18 cellular contexts compared by ENCODE assay signal in the genomic region with DNA sequence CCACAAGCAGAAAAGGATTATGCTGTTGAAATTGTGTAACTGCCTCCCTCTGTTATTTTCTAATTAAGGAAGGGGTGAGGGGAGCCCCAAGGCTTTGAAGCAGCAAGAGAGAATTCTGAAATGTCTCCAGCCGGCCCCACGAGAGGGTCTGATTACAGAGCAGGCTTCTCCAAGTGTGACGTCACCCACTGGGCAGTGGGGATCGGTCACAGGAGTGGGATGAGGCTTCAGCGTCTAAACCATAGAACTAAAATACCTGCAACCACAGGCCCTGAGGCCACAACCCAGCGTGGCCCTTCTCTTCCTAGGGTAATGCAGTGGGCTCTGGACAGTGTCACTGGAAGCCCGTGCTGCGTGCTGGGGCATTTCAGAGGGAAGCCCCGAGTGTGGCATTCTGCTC. TPM values are rescaled to one million over a fixed set of nuclear protein-coding genes. Genes with fewer than 3 reads are reported as not detected.
A peak's percentile ranks its signal among the peaks of the same experiment; 100 is the strongest.
DNase-seq lines count a peak whose midpoint lies in the region; ATAC-seq and TF ChIP-seq lines count a peak whose summit lies in the region.
"Had no signal": no experiment of that assay in that cellular context is flagged by ENCODE, and none has a peak within 500 bp of the region (broad histone marks: within the 10 kb centered on the region; RNA-seq: fewer than 3 reads in every experiment).

No MANE protein-coding gene starts in this region.

- no peaks in the 10 kb centered on the region for H3K36me3 Mint-ChIP-seq in type B pancreatic cell
- no peaks in the 10 kb centered on the region for H3K36me3 Mint-ChIP-seq in activated T-cell treated with anti-CD3 and anti-CD28 coated beads, Interleukin-2, amount 50 U/mL, for 72 hours (ENCODE audit: insufficient read depth in 2 of 2)

- H3K4me3 Mint-ChIP-seq in type B pancreatic cell, result peak overlapping the region; percentile 32
- no peak overlapping the region for H3K4me3 Mint-ChIP-seq in activated T-cell treated with anti-CD3 and anti-CD28 coated beads, Interleukin-2, amount 50 U/mL, for 72 hours
- H3K4me3 Mint-ChIP-seq: activated T-helper 17 cell treated with anti-CD3 and anti-CD28 coated beads, Interleukin-2, amount 50 U/mL, for 72 hours; effector memory CD8-positive, alpha-beta T cell; stimulated activated naive CD8-positive, alpha-beta T cell treated with anti-CD3 and anti-CD28 coated beads, Interleukin-15, Interleukin-2, amounts not matched to agents 100 ng/mL and 50 ng/mL, for 24 hours had no signal

- no peaks in the 10 kb centered on the region for H3K9me2 ChIP-seq in SK-N-SH

- peaks cover 37% of the 10 kb centered on the region for H3F3A ChIP-seq in SK-N-SH (replicated peaks; ENCODE audit: insufficient read depth)

- ATAC-seq in SK-N-SH treated with all-trans-retinoic acid at 6 μM for 48 hours, result no peak; the same call in 2 of the 3 replicates
- ATAC-seq in activated T-cell treated with anti-CD3 and anti-CD28 coated beads, Interleukin-2, amount 50 U/mL, for 72 hours (replicated peaks in 1 of 2), result no peak
- ATAC-seq: A549; activated T-helper 17 cell treated with anti-CD3 and anti-CD28 coated beads, Interleukin-2, amount 50 U/mL, for 72 hours; body of pancreas; effector memory CD8-positive, alpha-beta T cell had no signal

- peaks cover 38% of the 10 kb centered on the region for H3K4me1 Mint-ChIP-seq in type B pancreatic cell (ENCODE audit: unreplicated experiment)
- H3K4me1 Mint-ChIP-seq in activated T-cell treated with anti-CD3 and anti-CD28 coated beads, Interleukin-2, amount 50 U/mL, for 72 hours (ENCODE audit: low read depth), result peaks cover 5% of the 10 kb centered on the region

- peak overlapping the region; percentile 58; the same call in 1 of the 2 replicates for H3K4me2 ChIP-seq in SK-N-SH
- H3K4me2 ChIP-seq: A549 had no signal

- peaks cover 7 to 41% of the 10 kb centered on the region in 2 experiments for H3K4me1 ChIP-seq in SK-N-SH (ENCODE audit: control insufficient read depth in 1 of 2, insufficient read depth in 2 of 2, low read depth in 1 of 2, low read length in 1 of 2)
- H3K4me1 ChIP-seq: body of pancreas had no signal

- no peaks in the 10 kb centered on the region for H3K9me3 ChIP-seq in SK-N-SH
- H3K9me3 ChIP-seq: A549, body of pancreas had no signal

- H3K79me2 ChIP-seq in SK-N-SH (ENCODE audit: insufficient read depth), result no peaks in the 10 kb centered on the region

- no peaks in the 10 kb centered on the region for H3K36me3 ChIP-seq in SK-N-SH (replicated peaks in 1 of 2; ENCODE audit: control insufficient read depth in 1 of 2, insufficient read depth in 2 of 2, low read length in 1 of 2)

- H3K27ac ChIP-seq in SK-N-SH (ENCODE audit: low read depth in 2 of 2, low read length in 1 of 2), result peak overlapping the region in 1 of 2 experiments; percentile 88; a peak in 2 of 4 replicates
- H3K27ac ChIP-seq: body of pancreas had no signal

- no peak for TF ChIP-seq EP300 in SK-N-SH (IDR thresholded peaks at IDR 0.05; ENCODE audit: borderline replicate concordance in 1 of 2, low read depth in 1 of 2, low read length in 1 of 2)

- H3K4me3 ChIP-seq in SK-N-SH (ENCODE audit: low read depth in 2 of 2, low read length in 1 of 2), result no peak overlapping the region
- H3K4me3 ChIP-seq: A549, body of pancreas had no signal

- no peak for TF ChIP-seq CTCF in SK-N-SH (IDR thresholded peaks at IDR 0.05)
- no peak for TF ChIP-seq CTCF in type B pancreatic cell (conservative IDR thresholded peaks at IDR 0.05)

- CTCF ChIA-PET in SK-N-SH (lab: Yijun Ruan, JAX), result interaction anchor here (1.3 kb wide), 1 partner anchor 98 kb away, joined by 4 read pairs; a partner anchor contains a TSS

- POLR2A ChIA-PET in SK-N-SH (lab: Yijun Ruan, JAX), result no interaction called here

- no peaks in the 10 kb centered on the region for H3K9me3 Mint-ChIP-seq in type B pancreatic cell
- no peaks in the 10 kb centered on the region for H3K9me3 Mint-ChIP-seq in activated T-cell treated with anti-CD3 and anti-CD28 coated beads, Interleukin-2, amount 50 U/mL, for 72 hours
- H3K9me3 Mint-ChIP-seq: activated T-helper 17 cell treated with anti-CD3 and anti-CD28 coated beads, Interleukin-2, amount 50 U/mL, for 72 hours; effector memory CD8-positive, alpha-beta T cell; stimulated activated naive CD8-positive, alpha-beta T cell treated with anti-CD3 and anti-CD28 coated beads, Interleukin-15, Interleukin-2, amounts not matched to agents 100 ng/mL and 50 ng/mL, for 24 hours had no signal

- peak overlapping the region; percentile 40 for H3K27ac Mint-ChIP-seq in type B pancreatic cell
- no peak overlapping the region for H3K27ac Mint-ChIP-seq in activated T-cell treated with anti-CD3 and anti-CD28 coated beads, Interleukin-2, amount 50 U/mL, for 72 hours
- H3K27ac Mint-ChIP-seq: activated T-helper 17 cell treated with anti-CD3 and anti-CD28 coated beads, Interleukin-2, amount 50 U/mL, for 72 hours; effector memory CD8-positive, alpha-beta T cell; stimulated activated naive CD8-positive, alpha-beta T cell treated with anti-CD3 and anti-CD28 coated beads, Interleukin-15, Interleukin-2, amounts not matched to agents 100 ng/mL and 50 ng/mL, for 24 hours had no signal

- no peak for TF ChIP-seq RAD21 in SK-N-SH (IDR thresholded peaks at IDR 0.05; ENCODE audit: low read length)

- DNase-seq in SK-N-SH (no peak), astrocyte of the hippocampus (ENCODE audit: low read depth, low spot score) (peak; percentile 81), islet precursor cell (peak; percentile 60), type B pancreatic cell (ENCODE audit: extremely low spot score, unreplicated experiment) (no peak), HPDE6-E6E7 (ENCODE audit: extremely low spot score) (no peak), RPMI8226 (no peak)
- DNase-seq in activated T-cell treated with anti-CD3 and anti-CD28 coated beads, Interleukin-2, amount 50 U/mL, for 72 hours, result no peak
- DNase-seq: activated CD4-positive, alpha-beta T cell treated with anti-CD3 and anti-CD28 coated beads, Interleukin-2, amount 50 U/mL, for 4 hours; body of pancreas; COR-L47; effector memory CD8-positive, alpha-beta T cell; KG1; NCI-H1436 treated with DMSO at 0.1 percent for 48 hours; NCI-H526 treated with DMSO at 0.1 percent for 48 hours had no signal

- H3K27me3 Mint-ChIP-seq in type B pancreatic cell, result peaks cover 50% of the 10 kb centered on the region
- peaks cover 18% of the 10 kb centered on the region for H3K27me3 Mint-ChIP-seq in activated T-cell treated with anti-CD3 and anti-CD28 coated beads, Interleukin-2, amount 50 U/mL, for 72 hours (ENCODE audit: low read depth)

- no peaks in the 10 kb centered on the region for H4K20me1 ChIP-seq in SK-N-SH (ENCODE audit: insufficient read depth)

- no peaks in the 10 kb centered on the region for H3K27me3 ChIP-seq in SK-N-SH (ENCODE audit: insufficient read depth)
- H3K27me3 ChIP-seq: body of pancreas had no signal

- 81% methylated on average over 9 of the region's 9 CpGs for WGBS in SK-N-SH (ENCODE audit: low lambda C conversion rate)

- H3K9ac ChIP-seq in SK-N-SH, result no peak overlapping the region

- no peak overlapping the region for H2AFZ ChIP-seq in SK-N-SH (ENCODE audit: low read depth)

TF ChIP-seq in SK-N-SH, 30 proteins besides CTCF, POLR2A, EP300 and RAD21:
- TF ChIP-seq ELF1 (IDR thresholded peaks at IDR 0.05), result no peak
- no peak for TF ChIP-seq SIN3A (IDR thresholded peaks at IDR 0.05; ENCODE audit: borderline replicate concordance, low read depth, low read length)
- TF ChIP-seq FOSL2 (IDR thresholded peaks at IDR 0.05; ENCODE audit: borderline replicate concordance, low read depth), result no peak
- no peak for TF ChIP-seq NRF1 (IDR thresholded peaks at IDR 0.05; ENCODE audit: low read depth, low read length)
- TF ChIP-seq, protein P1, sequence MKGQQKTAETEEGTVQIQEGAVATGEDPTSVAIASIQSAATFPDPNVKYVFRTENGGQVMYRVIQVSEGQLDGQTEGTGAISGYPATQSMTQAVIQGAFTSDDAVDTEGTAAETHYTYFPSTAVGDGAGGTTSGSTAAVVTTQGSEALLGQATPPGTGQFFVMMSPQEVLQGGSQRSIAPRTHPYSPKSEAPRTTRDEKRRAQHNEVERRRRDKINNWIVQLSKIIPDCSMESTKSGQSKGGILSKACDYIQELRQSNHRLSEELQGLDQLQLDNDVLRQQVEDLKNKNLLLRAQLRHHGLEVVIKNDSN (IDR thresholded peaks at IDR 0.05; ENCODE audit: borderline replicate concordance, low read depth), result no peak

TF ChIP-seq in SK-N-SH treated with all-trans-retinoic acid at 6 μM for 48 hours, 23 proteins besides CTCF, POLR2A, EP300 and RAD21 (continues in another document):
- TF ChIP-seq RARB (CRISPR knock-in tag; IDR thresholded peaks at IDR 0.05), result no peak
- no peak for TF ChIP-seq TCF4 (CRISPR knock-in tag; IDR thresholded peaks at IDR 0.05; ENCODE audit: borderline replicate concordance)
- TF ChIP-seq PPARA (CRISPR knock-in tag; IDR thresholded peaks at IDR 0.05; ENCODE audit: borderline replicate concordance), result no peak
- TF ChIP-seq ESRRG (CRISPR knock-in tag; IDR thresholded peaks at IDR 0.05), result no peak
- TF ChIP-seq ARNTL (CRISPR knock-in tag; IDR thresholded peaks at IDR 0.05; ENCODE audit: borderline replicate concordance, low read depth), result no peak
- TF ChIP-seq ISL1 (CRISPR knock-in tag; IDR thresholded peaks at IDR 0.05), result no peak
- TF ChIP-seq, protein P2, sequence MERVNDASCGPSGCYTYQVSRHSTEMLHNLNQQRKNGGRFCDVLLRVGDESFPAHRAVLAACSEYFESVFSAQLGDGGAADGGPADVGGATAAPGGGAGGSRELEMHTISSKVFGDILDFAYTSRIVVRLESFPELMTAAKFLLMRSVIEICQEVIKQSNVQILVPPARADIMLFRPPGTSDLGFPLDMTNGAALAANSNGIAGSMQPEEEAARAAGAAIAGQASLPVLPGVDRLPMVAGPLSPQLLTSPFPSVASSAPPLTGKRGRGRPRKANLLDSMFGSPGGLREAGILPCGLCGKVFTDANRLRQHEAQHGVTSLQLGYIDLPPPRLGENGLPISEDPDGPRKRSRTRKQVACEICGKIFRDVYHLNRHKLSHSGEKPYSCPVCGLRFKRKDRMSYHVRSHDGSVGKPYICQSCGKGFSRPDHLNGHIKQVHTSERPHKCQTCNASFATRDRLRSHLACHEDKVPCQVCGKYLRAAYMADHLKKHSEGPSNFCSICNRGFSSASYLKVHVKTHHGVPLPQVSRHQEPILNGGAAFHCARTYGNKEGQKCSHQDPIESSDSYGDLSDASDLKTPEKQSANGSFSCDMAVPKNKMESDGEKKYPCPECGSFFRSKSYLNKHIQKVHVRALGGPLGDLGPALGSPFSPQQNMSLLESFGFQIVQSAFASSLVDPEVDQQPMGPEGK (CRISPR knock-in tag; IDR thresholded peaks at IDR 0.05; ENCODE audit: borderline replicate concordance), result no peak
- TF ChIP-seq ZNF70 (CRISPR knock-in tag; IDR thresholded peaks at IDR 0.05), result no peak

RNA-seq across cellular contexts. Expression of a gene that starts 38.6 kb away (rescaled TPM):
- 0.31 and 0.99 TPM in 2 replicates for polyA plus RNA-seq in SK-N-SH (2012; rRNA removed)
- 0.36 and 0.47 TPM in 2 replicates for polyA plus RNA-seq in SK-N-SH (2012; cell fraction: cytosol; rRNA removed)
- polyA plus RNA-seq in SK-N-SH (2012; cell fraction: nucleus; rRNA removed), result 0.60 and 0.76 TPM in 2 replicates
- 0.26 and 0.53 TPM in 2 replicates for total RNA-seq in type B pancreatic cell (ENCODE audit: low replicate concordance)
- not detected for total RNA-seq in activated T-cell treated with anti-CD3 and anti-CD28 coated beads, Interleukin-2, amount 50 U/mL, for 72 hours
- total RNA-seq: activated T-helper 17 cell treated with anti-CD3 and anti-CD28 coated beads, Interleukin-2, amount 50 U/mL, for 72 hours had no signal
- polyA plus RNA-seq: A549 had no signal

Comparison
In these comparisons a context has a peak if more than half of its experiments do, and no peak if none do; other contexts are left out.
1. DNase-seq: peak in astrocyte of the hippocampus (single experiment) and islet precursor cell (single experiment); none in SK-N-SH (single experiment), type B pancreatic cell (single experiment), activated T-cell treated with anti-CD3 and anti-CD28 coated beads, Interleukin-2, amount 50 U/mL, for 72 hours (0 of 2), HPDE6-E6E7 (single experiment) and RPMI8226 (single experiment).